In genomic region chr9:77810637-77811119, GRCh38 we compare ENCODE assay signal across 15 cellular contexts.
"Had no signal": no experiment of that assay in that cellular context is flagged by ENCODE, and none has a peak within 500 bp of the region (broad histone marks: within the 10 kb centered on the region; RNA-seq: fewer than 3 reads in every experiment).

No MANE protein-coding gene starts in this region.

- H3K27me3 ChIP-seq: right atrium auricular region, sigmoid colon, stomach had no signal

- H3K4me3 ChIP-seq: coronary artery, right atrium auricular region, sigmoid colon, skin epidermis, stomach had no signal

- H3K27ac ChIP-seq: coronary artery, right atrium auricular region, sigmoid colon, skin epidermis, stomach had no signal

- H3K4me3 Mint-ChIP-seq: naive thymus-derived CD8-positive, alpha-beta T cell; neural crest cell had no signal

- DNase-seq: effector CD8-positive, alpha-beta T cell; foreskin melanocyte; head of caudate nucleus; hippocampal formation; mammary epithelial cell; naive thymus-derived CD8-positive, alpha-beta T cell; sigmoid colon; stimulated activated naive CD4-positive, alpha-beta T cell; stomach; trophoblast cell had no signal

- ATAC-seq: left lobe of liver; naive thymus-derived CD8-positive, alpha-beta T cell had no signal

- H3K27me3 Mint-ChIP-seq: naive thymus-derived CD8-positive, alpha-beta T cell had no signal

- H3K9me3 ChIP-seq: right atrium auricular region, sigmoid colon, stomach had no signal

- H3K36me3 ChIP-seq: right atrium auricular region had no signal

- H3K9me3 Mint-ChIP-seq: naive thymus-derived CD8-positive, alpha-beta T cell; neural crest cell had no signal
